ENCODE assay signal across 22 cellular contexts in genomic region chr6:23601811-23602340, GRCh38.
"Had no signal": no experiment of that assay in that cellular context is flagged by ENCODE, and none has a peak within 500 bp of the region (broad histone marks: within the 10 kb centered on the region; RNA-seq: fewer than 3 reads in every experiment).

No MANE protein-coding gene starts in this region.

- H3K4me3 ChIP-seq: colonic mucosa, lung, tibial nerve had no signal

- H3K27ac Mint-ChIP-seq: activated B cell treated with CpG ODN at 0.5 μM for 24 hours; activated CD8-positive, alpha-beta T cell treated with anti-CD3 and anti-CD28 coated beads for 36 hours; activated naive CD8-positive, alpha-beta T cell treated with anti-CD3 and anti-CD28 coated beads for 36 hours; activated T-helper 17 cell treated with anti-CD3 and anti-CD28 coated beads, Interleukin-2, amount 50 U/mL, for 72 hours; natural killer cell treated with Interleukin-12 subunit alpha and Interleukin-12 subunit beta and Interleukin-15 and Interleukin-18, amount 100 ng/mL, for 72 hours had no signal

- DNase-seq: activated B cell treated with CpG ODN at 0.5 μM for 24 hours; activated CD4-positive, alpha-beta T cell treated with anti-CD3 and anti-CD28 coated beads for 4 hours; activated CD8-positive, alpha-beta T cell treated with anti-CD3 and anti-CD28 coated beads for 36 hours; activated naive CD4-positive, alpha-beta T cell; activated naive CD8-positive, alpha-beta T cell treated with anti-CD3 and anti-CD28 coated beads for 36 hours; activated T-cell treated with anti-CD3 and anti-CD28 coated beads, Interleukin-2, amount 50 U/mL, for 1 hour; amniotic stem cell; central memory CD4-positive, alpha-beta T cell; colonic mucosa; stimulated activated CD4-positive, alpha-beta T cell treated with anti-CD3 and anti-CD28 coated beads, Interleukin-1b, Interleukin-23, amount 100 ng/mL, for 48 hours; stimulated activated naive CD8-positive, alpha-beta T cell treated with anti-CD3 and anti-CD28 coated beads, Interleukin-15, Interleukin-2, amounts not matched to agents 100 U/mL and 50 U/mL, for 24 hours; substantia nigra; T-helper 1 cell; T-helper 9 cell had no signal

- H3K27me3 Mint-ChIP-seq: activated B cell treated with CpG ODN at 0.5 μM for 24 hours; activated CD8-positive, alpha-beta T cell treated with anti-CD3 and anti-CD28 coated beads for 36 hours; activated naive CD8-positive, alpha-beta T cell treated with anti-CD3 and anti-CD28 coated beads for 36 hours; activated T-helper 17 cell treated with anti-CD3 and anti-CD28 coated beads, Interleukin-2, amount 50 U/mL, for 72 hours; natural killer cell treated with Interleukin-12 subunit alpha and Interleukin-12 subunit beta and Interleukin-15 and Interleukin-18, amount 100 ng/mL, for 72 hours had no signal

- H3K36me3 ChIP-seq: colonic mucosa, tibial nerve had no signal

- H3K4me1 ChIP-seq: colonic mucosa, parathyroid adenoma, tibial nerve had no signal

- H3K79me2 ChIP-seq: parathyroid adenoma had no signal

- H3K9me3 ChIP-seq: colonic mucosa had no signal

- ATAC-seq: activated CD8-positive, alpha-beta T cell treated with anti-CD3 and anti-CD28 coated beads for 36 hours; activated T-helper 17 cell treated with anti-CD3 and anti-CD28 coated beads, Interleukin-2, amount 50 U/mL, for 72 hours; esophagus mucosa; natural killer cell treated with Interleukin-12 subunit alpha and Interleukin-12 subunit beta and Interleukin-15 and Interleukin-18, amount 100 ng/mL, for 72 hours; sciatic nerve; stimulated activated naive CD8-positive, alpha-beta T cell treated with anti-CD3 and anti-CD28 coated beads, Interleukin-15, Interleukin-2, amounts not matched to agents 100 U/mL and 50 U/mL, for 24 hours had no signal

- H3K4me3 Mint-ChIP-seq: activated B cell treated with CpG ODN at 0.5 μM for 24 hours; activated CD8-positive, alpha-beta T cell treated with anti-CD3 and anti-CD28 coated beads for 36 hours; activated naive CD8-positive, alpha-beta T cell treated with anti-CD3 and anti-CD28 coated beads for 36 hours; activated T-helper 17 cell treated with anti-CD3 and anti-CD28 coated beads, Interleukin-2, amount 50 U/mL, for 72 hours; mesothelial cell of epicardium; natural killer cell treated with Interleukin-12 subunit alpha and Interleukin-12 subunit beta and Interleukin-15 and Interleukin-18, amount 100 ng/mL, for 72 hours had no signal

- H3K4me1 Mint-ChIP-seq: activated B cell treated with CpG ODN at 0.5 μM for 24 hours; activated naive CD8-positive, alpha-beta T cell treated with anti-CD3 and anti-CD28 coated beads for 36 hours; activated T-helper 17 cell treated with anti-CD3 and anti-CD28 coated beads, Interleukin-2, amount 50 U/mL, for 72 hours had no signal

- H3K27ac ChIP-seq: colonic mucosa, parathyroid adenoma, tibial nerve had no signal

- H3K27me3 ChIP-seq: colonic mucosa, tibial nerve had no signal

- H3K36me3 Mint-ChIP-seq: activated naive CD8-positive, alpha-beta T cell treated with anti-CD3 and anti-CD28 coated beads for 36 hours; natural killer cell treated with Interleukin-12 subunit alpha and Interleukin-12 subunit beta and Interleukin-15 and Interleukin-18, amount 100 ng/mL, for 72 hours had no signal

- H3K9ac ChIP-seq: parathyroid adenoma had no signal

- H2AFZ ChIP-seq: parathyroid adenoma had no signal
